In genomic region chr13:42229287-42229686, GRCh38 we compare ENCODE assay signal across 25 cellular contexts.
"Had no signal": no experiment of that assay in that cellular context is flagged by ENCODE, and none has a peak within 500 bp of the region (broad histone marks: within the 10 kb centered on the region; RNA-seq: fewer than 3 reads in every experiment).

No MANE protein-coding gene starts in this region.

- ATAC-seq: esophagus mucosa; left cardiac atrium; natural killer cell; sciatic nerve; stimulated activated effector memory CD8-positive, alpha-beta T cell treated with anti-CD3 and anti-CD28 coated beads, Interleukin-12 subunit alpha, Interleukin-12 subunit beta, amount 100 ng/mL, for 72 hours had no signal

- DNase-seq: activated CD4-positive, alpha-beta memory T cell treated with anti-CD3 and anti-CD28 coated beads for 36 hours; activated CD4-positive, alpha-beta T cell treated with anti-CD3 and anti-CD28 coated beads, Interleukin-2, amount 10 ng/mL, durations not matched to agents 24 days and 14 days; activated CD4-positive, CD25-positive, alpha-beta regulatory T cell treated with anti-CD3 and anti-CD28 coated beads, Interleukin-2, amount 50 U/mL, for 72 hours; activated CD8-positive, alpha-beta memory T cell treated with anti-CD3 and anti-CD28 coated beads, Interleukin-2, amount 50 U/mL, for 4 hours; activated gamma-delta T cell; activated naive CD4-positive, alpha-beta T cell treated with anti-CD3 and anti-CD28 coated beads, Interleukin-2, amount 10 ng/mL, durations not matched to agents 7 days and 5 days; activated naive CD8-positive, alpha-beta T cell treated with anti-CD3 and anti-CD28 coated beads, Interleukin-2, amount 10 ng/mL, durations not matched to agents 7 days and 5 days; activated T-cell treated with anti-CD3 and anti-CD28 coated beads, Interleukin-2, amount 50 U/mL, for 1 hour; amygdala; caudate nucleus; foreskin melanocyte; islet precursor cell; left cardiac atrium; natural killer cell; stimulated activated CD4-positive, alpha-beta T cell treated with anti-CD3 and anti-CD28 coated beads, Interleukin-4, amount 100 ng/mL, for 24 hours; T-helper 2 cell had no signal

- H3K36me3 Mint-ChIP-seq: memory B cell, natural killer cell had no signal

- H3K4me1 ChIP-seq: vagina had no signal

- H3K4me3 ChIP-seq: skin epidermis, thoracic aorta, vagina had no signal

- H3K4me1 Mint-ChIP-seq: activated naive CD4-positive, alpha-beta T cell treated with anti-CD3 and anti-CD28 coated beads, Interleukin-2, amount 10 ng/mL, durations not matched to agents 7 days and 5 days; natural killer cell; stimulated activated effector memory CD8-positive, alpha-beta T cell treated with anti-CD3 and anti-CD28 coated beads, Interleukin-12 subunit alpha, Interleukin-12 subunit beta, amount 100 ng/mL, for 72 hours had no signal

- H3K27me3 ChIP-seq: vagina had no signal

- H3K9me3 Mint-ChIP-seq: activated CD4-positive, alpha-beta memory T cell treated with anti-CD3 and anti-CD28 coated beads for 36 hours; activated naive CD4-positive, alpha-beta T cell treated with anti-CD3 and anti-CD28 coated beads, Interleukin-2, amount 10 ng/mL, durations not matched to agents 7 days and 5 days; activated naive CD8-positive, alpha-beta T cell treated with anti-CD3 and anti-CD28 coated beads, Interleukin-2, amount 10 ng/mL, durations not matched to agents 7 days and 5 days; memory B cell; natural killer cell; stimulated activated effector memory CD8-positive, alpha-beta T cell treated with anti-CD3 and anti-CD28 coated beads, Interleukin-12 subunit alpha, Interleukin-12 subunit beta, amount 100 ng/mL, for 72 hours; stimulated activated naive CD8-positive, alpha-beta T cell treated with anti-CD3 and anti-CD28 coated beads, Interleukin-15, Interleukin-2, amounts not matched to agents 100 ng/mL and 50 ng/mL, for 24 hours had no signal

- H3K9me3 ChIP-seq: thoracic aorta, vagina had no signal

- H3K27ac ChIP-seq: skin epidermis, thoracic aorta, vagina had no signal

- H3K4me3 Mint-ChIP-seq: activated CD4-positive, alpha-beta memory T cell treated with anti-CD3 and anti-CD28 coated beads for 36 hours; activated CD4-positive, alpha-beta T cell treated with anti-CD3 and anti-CD28 coated beads, Interleukin-2, amount 10 ng/mL, durations not matched to agents 24 days and 14 days; activated naive CD4-positive, alpha-beta T cell treated with anti-CD3 and anti-CD28 coated beads, Interleukin-2, amount 10 ng/mL, durations not matched to agents 7 days and 5 days; activated naive CD8-positive, alpha-beta T cell treated with anti-CD3 and anti-CD28 coated beads, Interleukin-2, amount 10 ng/mL, durations not matched to agents 7 days and 5 days; memory B cell; natural killer cell; stimulated activated effector memory CD8-positive, alpha-beta T cell treated with anti-CD3 and anti-CD28 coated beads, Interleukin-12 subunit alpha, Interleukin-12 subunit beta, amount 100 ng/mL, for 72 hours; stimulated activated naive CD8-positive, alpha-beta T cell treated with anti-CD3 and anti-CD28 coated beads, Interleukin-15, Interleukin-2, amounts not matched to agents 100 ng/mL and 50 ng/mL, for 24 hours had no signal

- H3K27ac Mint-ChIP-seq: activated CD4-positive, alpha-beta memory T cell treated with anti-CD3 and anti-CD28 coated beads for 36 hours; activated CD4-positive, alpha-beta T cell treated with anti-CD3 and anti-CD28 coated beads, Interleukin-2, amount 10 ng/mL, durations not matched to agents 24 days and 14 days; activated naive CD4-positive, alpha-beta T cell treated with anti-CD3 and anti-CD28 coated beads, Interleukin-2, amount 10 ng/mL, durations not matched to agents 7 days and 5 days; activated naive CD8-positive, alpha-beta T cell treated with anti-CD3 and anti-CD28 coated beads, Interleukin-2, amount 10 ng/mL, durations not matched to agents 7 days and 5 days; memory B cell; natural killer cell; progenitor cell of endocrine pancreas; stimulated activated effector memory CD8-positive, alpha-beta T cell treated with anti-CD3 and anti-CD28 coated beads, Interleukin-12 subunit alpha, Interleukin-12 subunit beta, amount 100 ng/mL, for 72 hours; stimulated activated naive CD8-positive, alpha-beta T cell treated with anti-CD3 and anti-CD28 coated beads, Interleukin-15, Interleukin-2, amounts not matched to agents 100 ng/mL and 50 ng/mL, for 24 hours had no signal

- H3K27me3 Mint-ChIP-seq: activated CD4-positive, alpha-beta memory T cell treated with anti-CD3 and anti-CD28 coated beads for 36 hours; activated CD4-positive, alpha-beta T cell treated with anti-CD3 and anti-CD28 coated beads, Interleukin-2, amount 10 ng/mL, durations not matched to agents 24 days and 14 days; activated naive CD4-positive, alpha-beta T cell treated with anti-CD3 and anti-CD28 coated beads, Interleukin-2, amount 10 ng/mL, durations not matched to agents 7 days and 5 days; activated naive CD8-positive, alpha-beta T cell treated with anti-CD3 and anti-CD28 coated beads, Interleukin-2, amount 10 ng/mL, durations not matched to agents 7 days and 5 days; memory B cell; progenitor cell of endocrine pancreas; stimulated activated naive CD8-positive, alpha-beta T cell treated with anti-CD3 and anti-CD28 coated beads, Interleukin-15, Interleukin-2, amounts not matched to agents 100 ng/mL and 50 ng/mL, for 24 hours had no signal
